8 cellular contexts compared by ENCODE assay signal in the genomic region with DNA sequence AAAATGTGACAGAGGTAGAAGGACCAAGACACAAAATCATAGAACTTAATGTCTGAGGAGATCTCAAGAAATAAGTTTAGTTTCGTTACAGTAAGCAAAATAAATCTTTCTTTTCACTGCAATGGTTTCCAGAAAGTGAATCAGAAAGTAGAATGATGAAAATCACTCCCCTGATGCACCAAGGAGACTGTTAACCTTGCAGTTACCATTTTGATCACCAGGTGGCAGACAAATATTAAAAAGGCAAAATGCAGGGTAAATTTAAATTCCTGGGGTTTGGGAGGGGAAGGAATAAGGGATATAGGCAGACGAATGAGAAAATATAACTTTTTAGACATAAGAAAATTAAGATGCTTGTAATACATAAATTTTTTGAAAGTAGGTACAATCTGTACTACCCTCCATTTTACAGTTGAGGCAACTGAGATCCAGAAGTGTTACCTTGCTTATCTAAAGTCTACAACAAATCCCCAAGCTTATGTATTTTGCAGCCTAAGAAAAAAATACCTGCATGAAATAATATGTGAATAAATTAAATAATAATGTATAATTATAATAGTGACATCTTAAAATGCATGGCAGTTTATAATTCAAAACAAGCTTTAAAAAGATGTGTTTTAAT.
DNase-seq lines count a peak whose midpoint lies in the region; ATAC-seq, FAIRE-seq and TF ChIP-seq lines count a peak whose summit lies in the region.

No MANE protein-coding gene starts in this region.

- H3K27ac Mint-ChIP-seq in brain = no peak overlapping the region

- ATAC-seq in HG02885 (IDR thresholded peaks at IDR 0.05; ENCODE audit: poor library complexity, unreplicated experiment) = peak; percentile 73
- ATAC-seq in lower lobe of right lung = no peak

- in situ Hi-C loops in Caki2 (cut with HindIII; ENCODE audit: low pct_unique_long_range_greater_than_20kb, low sequenced_read_pairs) = no loop called here

- no peak overlapping the region for H3K4me3 ChIP-seq in lower lobe of right lung

- no peaks in the 10 kb centered on the region for H3K36me3 ChIP-seq in lower lobe of right lung

- no peaks in the 10 kb centered on the region for H3K9me3 ChIP-seq in lower lobe of right lung

- no peaks in the 10 kb centered on the region for H3K36me3 Mint-ChIP-seq in brain

- peak; percentile 77 for FAIRE-seq in GM18507 (lab: Jason Lieb, UNC)

- H3K4me3 Mint-ChIP-seq in brain = no peak overlapping the region

- H3K9me3 Mint-ChIP-seq in brain = no peaks in the 10 kb centered on the region

- TF ChIP-seq CTCF in brain (conservative IDR thresholded peaks at IDR 0.05) (peak; percentile 66 to 78), lower lobe of right lung (IDR thresholded peaks at IDR 0.05) (peak; percentile 53)

- peak; percentile 25 for DNase-seq in Caki2 (ENCODE audit: low read depth)
- DNase-seq in GM18507 (ENCODE audit: extremely low spot score, insufficient read length, low read depth) = no peak
- DNase-seq in NCI-H2227 treated with DMSO at 0.1 percent for 48 hours (lab: John Stamatoyannopoulos, UW) = peak; percentile 27
- no peak for DNase-seq in lower lobe of right lung
- DNase-seq in globus pallidus (ENCODE audit: low spot score) = no peak
- DNase-seq in activated CD4-positive, CD25-positive, alpha-beta regulatory T cell (lab: John Stamatoyannopoulos, UW) = no peak

- no peaks in the 10 kb centered on the region for H3K27me3 ChIP-seq in lower lobe of right lung (ENCODE audit: low read depth)

- H3K27ac ChIP-seq in lower lobe of right lung = no peak overlapping the region

- no peaks in the 10 kb centered on the region for H3K4me1 ChIP-seq in lower lobe of right lung

- H3K4me1 Mint-ChIP-seq in brain = no peaks in the 10 kb centered on the region

- intact Hi-C loops in lower lobe of right lung (cut with DNase I) = loop anchor here (10.0 kb wide), 1 partner anchor 944 kb away; no protein-coding TSS in a partner anchor

- no peaks in the 10 kb centered on the region for H3K27me3 Mint-ChIP-seq in brain

Comparison
In these comparisons a context has a peak if more than half of its experiments do, and no peak if none do; other contexts are left out.
1. DNase-seq: peak in Caki2 (single experiment) and NCI-H2227 treated with DMSO at 0.1 percent for 48 hours (single experiment); none in GM18507 (single experiment), lower lobe of right lung (single experiment), globus pallidus (single experiment) and activated CD4-positive, CD25-positive, alpha-beta regulatory T cell (0 of 4).